8 cellular contexts compared by ENCODE assay signal in the genomic region with DNA sequence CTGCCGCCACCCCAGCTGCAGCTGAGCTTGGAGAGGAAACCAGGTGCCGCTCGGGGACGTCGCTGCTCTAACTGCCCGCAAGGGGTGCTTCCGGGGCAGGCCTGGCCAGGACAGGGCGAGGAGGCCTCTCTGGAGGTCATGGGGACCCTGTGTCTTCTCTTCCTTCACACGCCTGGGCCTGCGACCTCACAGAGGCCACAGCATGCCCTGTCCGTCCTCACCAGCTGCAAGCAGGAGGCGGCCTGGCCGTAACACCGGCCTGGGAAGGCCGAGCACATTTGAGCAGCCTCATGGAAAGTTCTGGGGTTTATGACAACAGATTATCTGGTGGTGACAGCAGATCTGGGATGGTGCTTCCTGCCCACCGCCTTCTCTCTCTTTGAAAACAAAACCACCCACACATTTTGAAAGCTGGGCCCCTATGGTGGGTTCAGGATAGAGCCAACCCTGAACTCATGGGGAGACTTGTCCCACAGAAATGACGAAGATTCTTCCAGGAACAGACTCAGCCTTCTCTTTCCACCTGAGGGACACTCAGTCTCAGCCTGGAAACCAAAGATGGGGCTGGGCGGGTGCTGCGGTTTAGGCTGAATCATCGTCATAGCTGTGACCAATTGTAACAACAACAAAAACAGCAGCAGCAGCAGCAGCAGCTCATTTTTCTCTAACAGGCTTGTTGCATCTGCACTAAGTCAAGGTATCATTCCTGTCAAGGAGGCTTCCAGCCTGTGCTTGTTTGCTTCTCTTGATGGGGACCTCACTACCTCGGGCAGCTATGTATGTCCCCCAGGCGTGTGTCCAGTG.
A peak's percentile ranks its signal among the peaks of the same experiment; 100 is the strongest.
DNase-seq lines count a peak whose midpoint lies in the region; ATAC-seq, FAIRE-seq and TF ChIP-seq lines count a peak whose summit lies in the region.

No MANE protein-coding gene starts in this region.

- CTCF ChIA-PET in activated CD4-positive, alpha-beta T cell treated with anti-CD3 and anti-CD28 coated beads, Interleukin-2, amount 10 ng/mL, durations not matched to agents 7 days and 5 days (lab: Charles Lee): interaction anchor here (1.1 to 1.9 kb wide), 3 partner anchors 8 to 22 kb away, joined by 3 to 7 read pairs (median 5); no protein-coding TSS in a partner anchor

- H3K9ac ChIP-seq in kidney (ENCODE audit: low read length in 2 of 2): no peak overlapping the region

- H3K36me3 Mint-ChIP-seq in activated CD4-positive, alpha-beta T cell treated with anti-CD3 and anti-CD28 coated beads, Interleukin-2, amount 10 ng/mL, durations not matched to agents 7 days and 5 days (ENCODE audit: low read depth): no peaks in the 10 kb centered on the region
- H3K36me3 Mint-ChIP-seq in effector memory CD8-positive, alpha-beta T cell (ENCODE audit: insufficient read depth): peaks cover 6% of the 10 kb centered on the region

- H3K9me3 ChIP-seq in kidney (ENCODE audit: control insufficient read depth in 1 of 2, low read length in 2 of 2): peaks cover 0 to under 1% of the 10 kb centered on the region in 2 donors

- intact Hi-C loops in kidney (cut with DNase I): no loop called here

- H3K4me3 Mint-ChIP-seq in activated CD4-positive, alpha-beta T cell treated with anti-CD3 and anti-CD28 coated beads, Interleukin-2, amount 10 ng/mL, durations not matched to agents 7 days and 5 days: peak overlapping the region; percentile 28
- peak overlapping the region; percentile 25 to 72 for H3K4me3 Mint-ChIP-seq in effector memory CD8-positive, alpha-beta T cell

- peak overlapping the region; percentile 98 for H3K27ac Mint-ChIP-seq in activated CD4-positive, alpha-beta T cell treated with anti-CD3 and anti-CD28 coated beads, Interleukin-2, amount 10 ng/mL, durations not matched to agents 7 days and 5 days
- H3K27ac Mint-ChIP-seq in effector memory CD8-positive, alpha-beta T cell: peak overlapping the region; percentile 90 to 97

- H3K36me3 ChIP-seq in kidney (ENCODE audit: control insufficient read depth in 1 of 2, insufficient read depth in 2 of 2, low read length in 2 of 2): no peaks in the 10 kb centered on the region

- H3K27me3 Mint-ChIP-seq in activated CD4-positive, alpha-beta T cell treated with anti-CD3 and anti-CD28 coated beads, Interleukin-2, amount 10 ng/mL, durations not matched to agents 7 days and 5 days: no peaks in the 10 kb centered on the region
- peaks cover 17 to 54% of the 10 kb centered on the region in 2 donors for H3K27me3 Mint-ChIP-seq in effector memory CD8-positive, alpha-beta T cell

- peaks cover 34% of the 10 kb centered on the region for H3K4me1 Mint-ChIP-seq in activated CD4-positive, alpha-beta T cell treated with anti-CD3 and anti-CD28 coated beads, Interleukin-2, amount 10 ng/mL, durations not matched to agents 7 days and 5 days
- H3K4me1 Mint-ChIP-seq in effector memory CD8-positive, alpha-beta T cell (ENCODE audit: low read depth in 2 of 2): peaks cover 0 to 13% of the 10 kb centered on the region in 2 donors

- no peak for FAIRE-seq in HTR-8/SVneo (lab: Jason Lieb, UNC)
- no peak for FAIRE-seq in kidney (lab: Jason Lieb, UNC)
- no peak for FAIRE-seq in GM19239 (lab: Jason Lieb, UNC)

- DNase-seq in HTR-8/SVneo (ENCODE audit: insufficient read length, low spot score) (peak; percentile 15), NCI-H2029 treated with DMSO at 0.1 percent for 48 hours (lab: John Stamatoyannopoulos, UW) (no peak), kidney (no peak), GM19239 (ENCODE audit: insufficient read length, low spot score) (no peak), COLO668 (lab: John Stamatoyannopoulos, UW; ENCODE audit: unreplicated experiment) (no peak)
- DNase-seq in activated CD4-positive, alpha-beta T cell treated with anti-CD3 and anti-CD28 coated beads, Interleukin-2, amount 10 ng/mL, durations not matched to agents 7 days and 5 days: peak; percentile 76
- DNase-seq in effector memory CD8-positive, alpha-beta T cell: peak; percentile 31 to 42 (median 40)
- peak in 2 of 3 donors; percentile 11 to 31 for DNase-seq in stimulated activated CD4-positive, alpha-beta T cell treated with anti-CD3 and anti-CD28 coated beads, TNF-alpha, amount 100 ng/mL, for 1 hour (ENCODE audit: low read depth in 3 of 3, low spot score in 1 of 3)

- no peaks in the 10 kb centered on the region for H3K4me1 ChIP-seq in kidney (ENCODE audit: control insufficient read depth in 1 of 2, insufficient read depth in 1 of 2, low read depth in 1 of 2, low read length in 2 of 2)

- POLR2A ChIA-PET in activated CD4-positive, alpha-beta T cell treated with anti-CD3 and anti-CD28 coated beads, Interleukin-2, amount 10 ng/mL, durations not matched to agents 7 days and 5 days (lab: Charles Lee): interaction anchor here (0.5 to 0.7 kb wide), 2 partner anchors 248 to 454 kb away, joined by 4 read pairs; no protein-coding TSS in a partner anchor

- peak; percentile 84 for ATAC-seq in effector memory CD8-positive, alpha-beta T cell (replicated peaks)

- no peak overlapping the region for H3K27ac ChIP-seq in kidney (ENCODE audit: low read depth in 2 of 2, low read length in 2 of 2)

- no peak overlapping the region for H3K4me3 ChIP-seq in kidney (ENCODE audit: low read length in 2 of 2)

- no peak for TF ChIP-seq CTCF in kidney (IDR thresholded peaks at IDR 0.05; ENCODE audit: borderline replicate concordance, extremely low read depth, insufficient read depth)

- H3K9me3 Mint-ChIP-seq in activated CD4-positive, alpha-beta T cell treated with anti-CD3 and anti-CD28 coated beads, Interleukin-2, amount 10 ng/mL, durations not matched to agents 7 days and 5 days: peaks cover 2% of the 10 kb centered on the region
- H3K9me3 Mint-ChIP-seq in effector memory CD8-positive, alpha-beta T cell: no peaks in the 10 kb centered on the region

Comparison
In these comparisons a context has a peak if more than half of its experiments do, and no peak if none do; other contexts are left out.
1. DNase-seq: peak in HTR-8/SVneo (single experiment), activated CD4-positive, alpha-beta T cell treated with anti-CD3 and anti-CD28 coated beads, Interleukin-2, amount 10 ng/mL, durations not matched to agents 7 days and 5 days (single experiment), effector memory CD8-positive, alpha-beta T cell (3 of 3) and stimulated activated CD4-positive, alpha-beta T cell treated with anti-CD3 and anti-CD28 coated beads, TNF-alpha, amount 100 ng/mL, for 1 hour (2 of 3); none in NCI-H2029 treated with DMSO at 0.1 percent for 48 hours (single experiment), kidney (single experiment), GM19239 (single experiment) and COLO668 (single experiment).